39 cellular contexts compared by ENCODE assay signal in genomic region chr13:31031482-31031881, GRCh38.
"Had no signal": no experiment of that assay in that cellular context is flagged by ENCODE, and none has a peak within 500 bp of the region (broad histone marks: within the 10 kb centered on the region; RNA-seq: fewer than 3 reads in every experiment).

No MANE protein-coding gene starts in this region.

- ATAC-seq: activated CD8-positive, alpha-beta T cell treated with anti-CD3 and anti-CD28 coated beads for 36 hours; activated naive CD8-positive, alpha-beta T cell treated with anti-CD3 and anti-CD28 coated beads, Interleukin-2, amount 50 U/mL, for 24 hours; activated T-cell treated with anti-CD3 and anti-CD28 coated beads, Interleukin-2, amount 50 U/mL, for 4 hours; activated T-cell treated with anti-CD3 and anti-CD28 coated beads, Interleukin-2, amount 50 U/mL, for 72 hours; activated T-helper 17 cell treated with anti-CD3 and anti-CD28 coated beads, Interleukin-2, amount 50 U/mL, for 72 hours had no signal

- H3K4me3 Mint-ChIP-seq: activated B cell treated with CpG ODN at 0.5 μM for 24 hours; activated CD4-positive, alpha-beta memory T cell treated with anti-CD3 and anti-CD28 coated beads for 36 hours; activated CD4-positive, alpha-beta T cell treated with anti-CD3 and anti-CD28 coated beads, Interleukin-2, amount 10 ng/mL, durations not matched to agents 24 days and 14 days; activated CD8-positive, alpha-beta T cell treated with anti-CD3 and anti-CD28 coated beads for 36 hours; activated naive CD4-positive, alpha-beta T cell treated with anti-CD3 and anti-CD28 coated beads, Interleukin-2, amount 10 ng/mL, durations not matched to agents 7 days and 5 days; activated naive CD4-positive, alpha-beta T cell treated with anti-CD3 and anti-CD28 coated beads, Interleukin-2, amount 50 U/mL, for 24 hours; activated naive CD8-positive, alpha-beta T cell; activated naive CD8-positive, alpha-beta T cell treated with anti-CD3 and anti-CD28 coated beads, Interleukin-2, amount 10 ng/mL, durations not matched to agents 7 days and 5 days; activated naive CD8-positive, alpha-beta T cell treated with anti-CD3 and anti-CD28 coated beads, Interleukin-2, amount 50 U/mL, for 24 hours; activated T-cell treated with anti-CD3 and anti-CD28 coated beads, Interleukin-2, amount 50 U/mL, for 4 hours; activated T-cell treated with anti-CD3 and anti-CD28 coated beads, Interleukin-2, amount 50 U/mL, for 72 hours; activated T-helper 1 cell treated with anti-CD3 and anti-CD28 coated beads, Interleukin-12 subunit alpha, Interleukin-12 subunit beta, Interleukin-2, Interleukin-4 antibody, amounts not matched to agents 30 ng/mL and 10 ng/mL and 1 ng/mL, durations not matched to agents 14 hours and 24 hours and 36 hours; activated T-helper 17 cell treated with anti-CD3 and anti-CD28 coated beads, Interleukin-2, amount 50 U/mL, for 72 hours; brain; central memory CD8-positive, alpha-beta T cell; T-helper 1 cell treated with Interleukin-12 subunit alpha and Interleukin-12 subunit beta and Interleukin-4 antibody, amounts not matched to agents 30 μg/mL and 1 μg/mL, for 36 hours; T-helper 2 cell treated with Interferon-gamma antibody and Interleukin-4, amounts not matched to agents 5 μg/mL and 100 μg/mL, for 36 hours had no signal

- H3K9me3 ChIP-seq: ascending aorta had no signal

- H3K36me3 ChIP-seq: ascending aorta, cardiac muscle cell had no signal

- H3K27ac Mint-ChIP-seq: activated B cell treated with CpG ODN at 0.5 μM for 24 hours; activated CD4-positive, alpha-beta memory T cell treated with anti-CD3 and anti-CD28 coated beads for 36 hours; activated CD4-positive, alpha-beta T cell treated with anti-CD3 and anti-CD28 coated beads, Interleukin-2, amount 10 ng/mL, durations not matched to agents 24 days and 14 days; activated CD8-positive, alpha-beta T cell treated with anti-CD3 and anti-CD28 coated beads for 36 hours; activated naive CD4-positive, alpha-beta T cell treated with anti-CD3 and anti-CD28 coated beads, Interleukin-2, amount 10 ng/mL, durations not matched to agents 7 days and 5 days; activated naive CD4-positive, alpha-beta T cell treated with anti-CD3 and anti-CD28 coated beads, Interleukin-2, amount 50 U/mL, for 24 hours; activated naive CD8-positive, alpha-beta T cell; activated naive CD8-positive, alpha-beta T cell treated with anti-CD3 and anti-CD28 coated beads, Interleukin-2, amount 10 ng/mL, durations not matched to agents 7 days and 5 days; activated naive CD8-positive, alpha-beta T cell treated with anti-CD3 and anti-CD28 coated beads, Interleukin-2, amount 50 U/mL, for 24 hours; activated T-cell treated with anti-CD3 and anti-CD28 coated beads, Interleukin-2, amount 50 U/mL, for 72 hours; activated T-helper 1 cell treated with anti-CD3 and anti-CD28 coated beads, Interleukin-12 subunit alpha, Interleukin-12 subunit beta, Interleukin-2, Interleukin-4 antibody, amounts not matched to agents 30 ng/mL and 10 ng/mL and 1 ng/mL, durations not matched to agents 14 hours and 24 hours and 36 hours; activated T-helper 17 cell treated with anti-CD3 and anti-CD28 coated beads, Interleukin-2, amount 50 U/mL, for 72 hours; T-helper 1 cell treated with Interleukin-12 subunit alpha and Interleukin-12 subunit beta and Interleukin-4 antibody, amounts not matched to agents 30 μg/mL and 1 μg/mL, for 36 hours; T-helper 2 cell treated with Interferon-gamma antibody and Interleukin-4, amounts not matched to agents 5 μg/mL and 100 μg/mL, for 36 hours had no signal

- H3K9me3 Mint-ChIP-seq: activated B cell treated with CpG ODN at 0.5 μM for 24 hours; activated CD4-positive, alpha-beta memory T cell treated with anti-CD3 and anti-CD28 coated beads for 36 hours; activated CD4-positive, alpha-beta T cell treated with anti-CD3 and anti-CD28 coated beads, Interleukin-2, amount 10 ng/mL, durations not matched to agents 24 days and 14 days; activated CD8-positive, alpha-beta T cell treated with anti-CD3 and anti-CD28 coated beads for 36 hours; activated naive CD4-positive, alpha-beta T cell treated with anti-CD3 and anti-CD28 coated beads, Interleukin-2, amount 10 ng/mL, durations not matched to agents 7 days and 5 days; activated naive CD4-positive, alpha-beta T cell treated with anti-CD3 and anti-CD28 coated beads, Interleukin-2, amount 50 U/mL, for 24 hours; activated naive CD8-positive, alpha-beta T cell treated with anti-CD3 and anti-CD28 coated beads, Interleukin-2, amount 10 ng/mL, durations not matched to agents 7 days and 5 days; activated naive CD8-positive, alpha-beta T cell treated with anti-CD3 and anti-CD28 coated beads, Interleukin-2, amount 50 U/mL, for 24 hours; activated T-cell treated with anti-CD3 and anti-CD28 coated beads, Interleukin-2, amount 50 U/mL, for 4 hours; activated T-cell treated with anti-CD3 and anti-CD28 coated beads, Interleukin-2, amount 50 U/mL, for 72 hours; activated T-helper 1 cell treated with anti-CD3 and anti-CD28 coated beads, Interleukin-12 subunit alpha, Interleukin-12 subunit beta, Interleukin-2, Interleukin-4 antibody, amounts not matched to agents 30 ng/mL and 10 ng/mL and 1 ng/mL, durations not matched to agents 14 hours and 24 hours and 36 hours; activated T-helper 17 cell treated with anti-CD3 and anti-CD28 coated beads, Interleukin-2, amount 50 U/mL, for 72 hours; central memory CD8-positive, alpha-beta T cell; T-helper 1 cell treated with Interleukin-12 subunit alpha and Interleukin-12 subunit beta and Interleukin-4 antibody, amounts not matched to agents 30 μg/mL and 1 μg/mL, for 36 hours; T-helper 2 cell treated with Interferon-gamma antibody and Interleukin-4, amounts not matched to agents 5 μg/mL and 100 μg/mL, for 36 hours had no signal

- H3K27ac ChIP-seq: ascending aorta, cardiac muscle cell, VCaP had no signal

- DNase-seq: activated B cell treated with CpG ODN at 0.5 μM for 24 hours; activated CD4-positive, alpha-beta memory T cell treated with anti-CD3 and anti-CD28 coated beads for 36 hours; activated CD4-positive, alpha-beta T cell treated with anti-CD3 and anti-CD28 coated beads for 4 hours; activated CD4-positive, alpha-beta T cell treated with anti-CD3 and anti-CD28 coated beads, Interleukin-2, amount 10 ng/mL, durations not matched to agents 24 days and 14 days; activated CD4-positive, alpha-beta T cell treated with anti-CD3 and anti-CD28 coated beads, Interleukin-2, amount 50 U/mL, for 1 hour; activated CD4-positive, alpha-beta T cell treated with anti-CD3 and anti-CD28 coated beads, Interleukin-2, amount 50 U/mL, for 4 hours; activated CD4-positive, CD25-positive, alpha-beta regulatory T cell treated with anti-CD3 and anti-CD28 coated beads, Interleukin-2, amount 50 U/mL, for 72 hours; activated CD8-positive, alpha-beta memory T cell treated with anti-CD3 and anti-CD28 coated beads, Interleukin-2, amount 50 U/mL, for 4 hours; activated CD8-positive, alpha-beta T cell treated with anti-CD3 and anti-CD28 coated beads for 36 hours; activated effector memory CD4-positive, alpha-beta T cell treated with Interleukin-2 at 50 U/mL for 16 hours; activated gamma-delta T cell; activated naive CD4-positive, alpha-beta T cell treated with anti-CD3 and anti-CD28 coated beads, Interleukin-2, amount 10 ng/mL, durations not matched to agents 7 days and 5 days; activated naive CD4-positive, alpha-beta T cell treated with Interleukin-2 at 50 U/mL for 16 hours; activated naive CD8-positive, alpha-beta T cell treated with anti-CD3 and anti-CD28 coated beads, Interleukin-2, amount 10 ng/mL, durations not matched to agents 7 days and 5 days; activated naive CD8-positive, alpha-beta T cell treated with anti-CD3 and anti-CD28 coated beads, Interleukin-2, amount 50 U/mL, for 24 hours; activated T-cell treated with anti-CD3 and anti-CD28 coated beads for 4 hours; activated T-cell treated with anti-CD3 and anti-CD28 coated beads, Interleukin-2, amount 50 U/mL, for 1 hour; activated T-cell treated with anti-CD3 and anti-CD28 coated beads, Interleukin-2, amount 50 U/mL, for 4 hours; activated T-cell treated with anti-CD3 and anti-CD28 coated beads, Interleukin-2, amount 50 U/mL, for 72 hours; amygdala; anterior cingulate cortex; caudate nucleus; cerebellar nuclear complex; T-helper 1 cell; T-helper 2 cell; T-helper 9 cell had no signal

- H3K36me3 Mint-ChIP-seq: activated CD4-positive, alpha-beta memory T cell treated with anti-CD3 and anti-CD28 coated beads for 36 hours; activated naive CD4-positive, alpha-beta T cell treated with anti-CD3 and anti-CD28 coated beads, Interleukin-2, amount 10 ng/mL, durations not matched to agents 7 days and 5 days; activated naive CD4-positive, alpha-beta T cell treated with anti-CD3 and anti-CD28 coated beads, Interleukin-2, amount 50 U/mL, for 24 hours; activated naive CD8-positive, alpha-beta T cell; activated naive CD8-positive, alpha-beta T cell treated with anti-CD3 and anti-CD28 coated beads, Interleukin-2, amount 10 ng/mL, durations not matched to agents 7 days and 5 days; brain had no signal

- H3K4me1 Mint-ChIP-seq: activated B cell treated with CpG ODN at 0.5 μM for 24 hours; activated CD4-positive, alpha-beta T cell treated with anti-CD3 and anti-CD28 coated beads, Interleukin-2, amount 10 ng/mL, durations not matched to agents 24 days and 14 days; activated naive CD4-positive, alpha-beta T cell treated with anti-CD3 and anti-CD28 coated beads, Interleukin-2, amount 10 ng/mL, durations not matched to agents 7 days and 5 days; activated naive CD4-positive, alpha-beta T cell treated with anti-CD3 and anti-CD28 coated beads, Interleukin-2, amount 50 U/mL, for 24 hours; activated naive CD8-positive, alpha-beta T cell treated with anti-CD3 and anti-CD28 coated beads, Interleukin-2, amount 10 ng/mL, durations not matched to agents 7 days and 5 days; activated naive CD8-positive, alpha-beta T cell treated with anti-CD3 and anti-CD28 coated beads, Interleukin-2, amount 50 U/mL, for 24 hours; central memory CD8-positive, alpha-beta T cell had no signal

- H3K27me3 ChIP-seq: ascending aorta, cardiac muscle cell had no signal

- H3K4me3 ChIP-seq: ascending aorta, cardiac muscle cell had no signal

- FAIRE-seq: bronchial epithelial cell, TTC549 had no signal

- H3K27me3 Mint-ChIP-seq: activated naive CD4-positive, alpha-beta T cell treated with anti-CD3 and anti-CD28 coated beads, Interleukin-2, amount 50 U/mL, for 24 hours had no signal
